In genomic region chr12:1857821-1858220, GRCh38 we compare ENCODE assay signal across 17 cellular contexts. TPM values are rescaled to one million over a fixed set of nuclear protein-coding genes. Genes with fewer than 3 reads are reported as not detected.
A peak's percentile ranks its signal among the peaks of the same experiment; 100 is the strongest.
DNase-seq lines count a peak whose midpoint lies in the region; ATAC-seq and TF ChIP-seq lines count a peak whose summit lies in the region.
"Had no signal": no experiment of that assay in that cellular context is flagged by ENCODE, and none has a peak within 500 bp of the region (broad histone marks: within the 10 kb centered on the region; RNA-seq: fewer than 3 reads in every experiment).

No MANE protein-coding gene starts in this region.

- H3K27ac ChIP-seq in H9 (ENCODE audit: insufficient read length, low read depth, low read length) (no peak overlapping the region), RWPE2 (ENCODE audit: poor library complexity, severe bottlenecking) (no peak overlapping the region)
- H3K27ac ChIP-seq: GM23248, HL-60 had no signal

- H2AFZ ChIP-seq in H9 (ENCODE audit: low read length) = no peak overlapping the region
- H2AFZ ChIP-seq: GM23248 had no signal

- no peak overlapping the region for H3K56ac ChIP-seq in H9 (ENCODE audit: insufficient read length, low read depth, low read length)

- no peak overlapping the region for H2BK12ac ChIP-seq in H9 (ENCODE audit: insufficient read length, low read depth, low read length)

- no peak overlapping the region for H3T11ph ChIP-seq in H9 (ENCODE audit: low read length)

- no peaks in the 10 kb centered on the region for H3K4me1 Mint-ChIP-seq in H9
- no peaks in the 10 kb centered on the region for H3K4me1 Mint-ChIP-seq in stimulated activated naive B cell treated with anti-CD40 and anti-IgM and Interleukin-4, amounts not matched to agents 10 μg/mL and 1 μg/mL and 100 μg/mL, for 72 hours

- no peak overlapping the region for H4K8ac ChIP-seq in H9 (replicated peaks; ENCODE audit: insufficient read length, low read depth, low read length)

- no peak overlapping the region for H2BK15ac ChIP-seq in H9 (ENCODE audit: low read depth, low read length)

- no peak overlapping the region for H3K27ac Mint-ChIP-seq in H9
- peak overlapping the region; percentile 63 for H3K27ac Mint-ChIP-seq in stimulated activated naive B cell treated with anti-CD40 and anti-IgM and Interleukin-4, amounts not matched to agents 10 μg/mL and 1 μg/mL and 100 μg/mL, for 72 hours

- H3K14ac ChIP-seq in H9 (ENCODE audit: insufficient read depth, low read length) = no peak overlapping the region

- H3K27me3 ChIP-seq in H9 (ENCODE audit: insufficient read depth, low read length) = no peaks in the 10 kb centered on the region
- H3K27me3 ChIP-seq in RWPE2 (ENCODE audit: insufficient read depth, poor library complexity, severe bottlenecking) = peaks cover 17% of the 10 kb centered on the region
- H3K27me3 ChIP-seq: BE2C had no signal

- no peaks in the 10 kb centered on the region for H3K9me3 Mint-ChIP-seq in H9
- H3K9me3 Mint-ChIP-seq in stimulated activated naive B cell treated with anti-CD40 and anti-IgM and Interleukin-4, amounts not matched to agents 10 μg/mL and 1 μg/mL and 100 μg/mL, for 72 hours = peaks cover 8 to 15% of the 10 kb centered on the region in 2 donors
- H3K9me3 Mint-ChIP-seq: CD8-positive, alpha-beta memory T cell had no signal

- H3K18ac ChIP-seq in H9 (ENCODE audit: insufficient read length, low read depth, low read length) = no peak overlapping the region

- no peaks in the 10 kb centered on the region for H3K79me1 ChIP-seq in H9 (ENCODE audit: insufficient read depth, low read depth, low read length, poor library complexity, severe bottlenecking)

- no peaks in the 10 kb centered on the region for H3K36me3 ChIP-seq in RWPE2 (ENCODE audit: low read depth)
- H3K36me3 ChIP-seq: BE2C had no signal

- no peak overlapping the region for H2BK20ac ChIP-seq in H9 (ENCODE audit: low read depth, low read length, poor library complexity, severe bottlenecking)

- no peak overlapping the region for H2BK120ac ChIP-seq in H9 (ENCODE audit: low read depth, low read length, poor library complexity, severe bottlenecking)

- H4K91ac ChIP-seq in H9 (ENCODE audit: insufficient read length, low read depth, low read length) = no peak overlapping the region

- TF ChIP-seq CTCF in H9 (conservative IDR thresholded peaks at IDR 0.05) (no peak), RWPE2 (IDR thresholded peaks at IDR 0.05; ENCODE audit: poor library complexity, severe bottlenecking) (no peak)

- DNase-seq in H9 = peak; percentile 15
- peak; percentile 29 for DNase-seq in RWPE2 (ENCODE audit: low spot score)
- peak; percentile 26 for DNase-seq in left lobe of liver (ENCODE audit: low spot score)
- DNase-seq in stimulated activated naive B cell treated with anti-CD40 and anti-IgM and Interleukin-4, amounts not matched to agents 10 μg/mL and 1 μg/mL and 100 μg/mL, for 72 hours = no peak
- no peak for DNase-seq in D341Med (ENCODE audit: low spot score)
- DNase-seq: ACHN; BE2C; C1 segment of cervical spinal cord; CD4-positive, CD25-positive, alpha-beta regulatory T cell; CD8-positive, alpha-beta memory T cell; COR-L47; GM23248; HCEC 1CT had no signal

- H3K4me3 ChIP-seq in RWPE2 (ENCODE audit: severe bottlenecking) = no peak overlapping the region
- H3K4me3 ChIP-seq: GM23248 had no signal

- H4K20me1 ChIP-seq in H9 (ENCODE audit: control insufficient read depth, insufficient read depth, insufficient read length) = no peaks in the 10 kb centered on the region

- H3K9me3 ChIP-seq in H9 (ENCODE audit: control insufficient read depth, low read depth, low read length) (no peaks in the 10 kb centered on the region), RWPE2 (ENCODE audit: severe bottlenecking) (no peaks in the 10 kb centered on the region)

- H3K79me2 ChIP-seq in H9 (ENCODE audit: insufficient read depth, low read length) = no peaks in the 10 kb centered on the region

- no peak overlapping the region for H2AK5ac ChIP-seq in H9 (ENCODE audit: insufficient read length, low read length)

- no peaks in the 10 kb centered on the region for H3K23me2 ChIP-seq in H9 (ENCODE audit: insufficient read length, low read depth, low read length, poor library complexity, severe bottlenecking)

- H3K36me3 Mint-ChIP-seq in H9 (ENCODE audit: insufficient read depth in 1 of 3, low read depth in 3 of 3) = no peaks in the 10 kb centered on the region
- peaks cover 8 to 11% of the 10 kb centered on the region in 2 donors for H3K36me3 Mint-ChIP-seq in stimulated activated naive B cell treated with anti-CD40 and anti-IgM and Interleukin-4, amounts not matched to agents 10 μg/mL and 1 μg/mL and 100 μg/mL, for 72 hours
- H3K36me3 Mint-ChIP-seq: CD4-positive, CD25-positive, alpha-beta regulatory T cell; CD8-positive, alpha-beta memory T cell had no signal

- H3K4me1 ChIP-seq in H9 (ENCODE audit: insufficient read depth, low read length) (no peaks in the 10 kb centered on the region), RWPE2 (ENCODE audit: insufficient read depth, poor library complexity, severe bottlenecking) (no peaks in the 10 kb centered on the region)
- H3K4me1 ChIP-seq: BE2C had no signal

- ATAC-seq in RWPE2 (ENCODE audit: low read depth) (no peak), left lobe of liver (no peak), HG02678 (IDR thresholded peaks at IDR 0.05; ENCODE audit: unreplicated experiment) (no peak)
- ATAC-seq in stimulated activated naive B cell treated with anti-CD40 and anti-IgM and Interleukin-4, amounts not matched to agents 10 μg/mL and 1 μg/mL and 100 μg/mL, for 72 hours (replicated peaks) = no peak

- H3K23ac ChIP-seq in H9 (ENCODE audit: insufficient read length, low read depth, low read length) = no peak overlapping the region

- no peak overlapping the region for H3K9ac ChIP-seq in H9 (ENCODE audit: extremely low read depth, insufficient read length, low read length)
- H3K9ac ChIP-seq: GM23248 had no signal

- H4K5ac ChIP-seq in H9 (ENCODE audit: insufficient read length, low read depth, low read length) = no peak overlapping the region

- H3K4ac ChIP-seq in H9 (ENCODE audit: low read depth, low read length) = no peak overlapping the region

- peaks cover 6% of the 10 kb centered on the region for H3K27me3 Mint-ChIP-seq in H9 (ENCODE audit: low read depth)
- peaks cover 6 to 16% of the 10 kb centered on the region in 2 donors for H3K27me3 Mint-ChIP-seq in stimulated activated naive B cell treated with anti-CD40 and anti-IgM and Interleukin-4, amounts not matched to agents 10 μg/mL and 1 μg/mL and 100 μg/mL, for 72 hours

- WGBS in H9 (ENCODE audit: extremely low coverage, insufficient read length, low lambda C conversion rate) = no CpG with 5 or more reads among the region's 7 CpGs

- H2BK5ac ChIP-seq in H9 (ENCODE audit: insufficient read length, low read length) = no peak overlapping the region

- H3K4me2 ChIP-seq in H9 (ENCODE audit: insufficient read depth, insufficient read length, low read length) = no peak overlapping the region

- no peak overlapping the region for H3K4me3 Mint-ChIP-seq in H9
- no peak overlapping the region for H3K4me3 Mint-ChIP-seq in stimulated activated naive B cell treated with anti-CD40 and anti-IgM and Interleukin-4, amounts not matched to agents 10 μg/mL and 1 μg/mL and 100 μg/mL, for 72 hours
- H3K4me3 Mint-ChIP-seq: CD4-positive, CD25-positive, alpha-beta regulatory T cell; CD8-positive, alpha-beta memory T cell had no signal

RNA-seq across cellular contexts. Expression of gene LRTM2, which starts 37.5 kb away (rescaled TPM):
- total RNA-seq in H9 (2021) = not detected in 2 replicates
- total RNA-seq in left lobe of liver = not detected
- total RNA-seq: CD4-positive, CD25-positive, alpha-beta regulatory T cell; GM23248; H4; HT1080 had no signal

Comparison
In these comparisons a context has a peak if more than half of its experiments do, and no peak if none do; other contexts are left out.
1. DNase-seq: peak in H9 (single experiment), RWPE2 (single experiment) and left lobe of liver (single experiment); none in stimulated activated naive B cell treated with anti-CD40 and anti-IgM and Interleukin-4, amounts not matched to agents 10 μg/mL and 1 μg/mL and 100 μg/mL, for 72 hours (single experiment) and D341Med (single experiment).